In genomic region chr5:127702913-127703575, GRCh38 we compare ENCODE assay signal across 1 cellular context.
A peak's percentile ranks its signal among the peaks of the same experiment; 100 is the strongest.
TF ChIP-seq lines count a peak whose summit lies in the region.

CCDC192 (plus strand) TSS chr5:127703391; CDS start chr5:127703446, 55 bp downstream.

TF ChIP-seq in GM12878, 131 proteins besides CTCF, POLR2A, EP300 and RAD21:
- 0 out of 2 replicates have a peak, but pooled peaks have one; percentile 6 for TF ChIP-seq RUNX3 (IDR thresholded peaks at IDR 0.05; ENCODE audit: low read length)
- no peak for TF ChIP-seq FOXK2 (IDR thresholded peaks at IDR 0.05)
TF ChIP-seq in GM12878: peak in this region for 1.
